In the genomic region with DNA sequence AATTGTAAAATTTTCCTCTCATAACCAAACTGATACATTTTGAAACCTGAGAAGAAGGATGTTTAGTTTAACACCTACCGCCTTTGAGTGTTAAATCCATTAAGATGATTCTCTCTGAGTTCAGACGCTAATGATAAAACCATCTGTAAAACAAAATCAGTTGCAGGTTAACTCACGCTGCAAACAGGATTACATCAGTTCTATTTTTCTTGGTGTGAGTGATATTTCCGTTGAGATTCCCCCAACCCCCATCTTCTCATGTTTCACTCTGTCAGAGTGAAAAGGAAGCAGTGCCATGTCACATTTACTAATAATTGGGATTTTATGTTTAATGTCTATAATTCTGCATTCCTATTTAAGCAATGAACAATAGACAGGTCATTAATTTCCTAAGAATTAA, we compare ENCODE assay signal across 8 cellular contexts.
DNase-seq lines count a peak whose midpoint lies in the region; ATAC-seq and TF ChIP-seq lines count a peak whose summit lies in the region.

No MANE protein-coding gene starts in this region.

- DNase-seq in activated T-cell treated with anti-CD3 and anti-CD28 coated beads, Interleukin-2, amount 50 U/mL, for 72 hours, result peak in 1 of 2 donors; percentile 16
- DNase-seq in activated T-cell treated with anti-CD3 and anti-CD28 coated beads, Interleukin-2, amount 50 U/mL, for 48 hours, result no peak
- DNase-seq in NCI-H524 (lab: John Stamatoyannopoulos, UW), result peak; percentile 45 to 76
- DNase-seq in choroid plexus epithelial cell (ENCODE audit: low read depth), result peak; percentile 77
- no peak for DNase-seq in stimulated activated naive CD8-positive, alpha-beta T cell treated with anti-CD3 and anti-CD28 coated beads, Interleukin-15, Interleukin-2, amounts not matched to agents 100 U/mL and 50 U/mL, for 24 hours
- DNase-seq in CD1c-positive myeloid dendritic cell (ENCODE audit: extremely low spot score), result no peak
- no peak for DNase-seq in mesenteric fat pad (ENCODE audit: low spot score)
- DNase-seq in ureter (ENCODE audit: low spot score), result no peak

- peak; percentile 75 to 76 for ATAC-seq in activated T-cell treated with anti-CD3 and anti-CD28 coated beads, Interleukin-2, amount 50 U/mL, for 72 hours (replicated peaks in 1 of 2)
- ATAC-seq in stimulated activated naive CD8-positive, alpha-beta T cell treated with anti-CD3 and anti-CD28 coated beads, Interleukin-15, Interleukin-2, amounts not matched to agents 100 U/mL and 50 U/mL, for 24 hours, result peak; percentile 56

- H3K36me3 Mint-ChIP-seq in activated T-cell treated with anti-CD3 and anti-CD28 coated beads, Interleukin-2, amount 50 U/mL, for 72 hours (ENCODE audit: insufficient read depth in 2 of 2), result peaks cover 12 to 15% of the 10 kb centered on the region in 2 donors

- TF ChIP-seq CTCF in choroid plexus epithelial cell (conservative IDR thresholded peaks at IDR 0.05; ENCODE audit: low read depth, low read length), result no peak

- H3K4me3 ChIP-seq in choroid plexus epithelial cell (ENCODE audit: low read depth, low read length), result peak overlapping the region; percentile 19

- peak overlapping the region; percentile 17 for H3K27ac Mint-ChIP-seq in activated T-cell treated with anti-CD3 and anti-CD28 coated beads, Interleukin-2, amount 50 U/mL, for 72 hours

- peak overlapping the region; percentile 31 to 83 for H3K4me3 Mint-ChIP-seq in activated T-cell treated with anti-CD3 and anti-CD28 coated beads, Interleukin-2, amount 50 U/mL, for 72 hours

- peaks cover 24% of the 10 kb centered on the region for H3K4me1 Mint-ChIP-seq in activated T-cell treated with anti-CD3 and anti-CD28 coated beads, Interleukin-2, amount 50 U/mL, for 72 hours (ENCODE audit: low read depth)

- no peaks in the 10 kb centered on the region for H3K9me3 Mint-ChIP-seq in activated T-cell treated with anti-CD3 and anti-CD28 coated beads, Interleukin-2, amount 50 U/mL, for 72 hours

- H3K27me3 Mint-ChIP-seq in activated T-cell treated with anti-CD3 and anti-CD28 coated beads, Interleukin-2, amount 50 U/mL, for 72 hours (ENCODE audit: low read depth), result no peaks in the 10 kb centered on the region

Comparison
In these comparisons a context has a peak if more than half of its experiments do, and no peak if none do; other contexts are left out.
1. DNase-seq: peak in NCI-H524 (2 of 2) and choroid plexus epithelial cell (single experiment); none in activated T-cell treated with anti-CD3 and anti-CD28 coated beads, Interleukin-2, amount 50 U/mL, for 48 hours (0 of 2), stimulated activated naive CD8-positive, alpha-beta T cell treated with anti-CD3 and anti-CD28 coated beads, Interleukin-15, Interleukin-2, amounts not matched to agents 100 U/mL and 50 U/mL, for 24 hours (single experiment), CD1c-positive myeloid dendritic cell (single experiment), mesenteric fat pad (single experiment) and ureter (single experiment).